In genomic region chrX:23458957-23459356, GRCh38 we compare ENCODE assay signal across 1 cellular context.
DNase-seq lines count a peak whose midpoint lies in the region; FAIRE-seq and TF ChIP-seq lines count a peak whose summit lies in the region.
"Not testable (repeated sequence)": the region's sequence is repeated elsewhere in the genome, so short reads cannot be mapped to it uniquely, and the experiment has no call there.

No MANE protein-coding gene starts in this region.

- not testable (repeated sequence) for H3K9ac ChIP-seq in kidney (ENCODE audit: low read length in 2 of 2)

- intact Hi-C loops in kidney (cut with DNase I) = not testable (repeated sequence)

- not testable (repeated sequence) for FAIRE-seq in kidney (lab: Jason Lieb, UNC)

- H3K4me3 ChIP-seq in kidney (ENCODE audit: low read length in 2 of 2) = not testable (repeated sequence)

- H3K36me3 ChIP-seq in kidney (ENCODE audit: control insufficient read depth in 1 of 2, insufficient read depth in 2 of 2, low read length in 2 of 2) = not testable (repeated sequence)

- not testable (repeated sequence) for H3K9me3 ChIP-seq in kidney (ENCODE audit: control insufficient read depth in 1 of 2, low read length in 2 of 2)

- DNase-seq in kidney = peak; percentile 39

- not testable (repeated sequence) for H3K27ac ChIP-seq in kidney (ENCODE audit: low read depth in 2 of 2, low read length in 2 of 2)

- H3K4me1 ChIP-seq in kidney (ENCODE audit: control insufficient read depth in 1 of 2, insufficient read depth in 1 of 2, low read depth in 1 of 2, low read length in 2 of 2) = not testable (repeated sequence)

- TF ChIP-seq CTCF in kidney (IDR thresholded peaks at IDR 0.05; ENCODE audit: borderline replicate concordance, extremely low read depth, insufficient read depth) = not testable (repeated sequence)
